Comparison of ENCODE assay signal across 33 cellular contexts in genomic region chr19:57907394-57907793, GRCh38.
"Had no signal": no experiment of that assay in that cellular context is flagged by ENCODE, and none has a peak within 500 bp of the region (broad histone marks: within the 10 kb centered on the region; RNA-seq: fewer than 3 reads in every experiment).

No MANE protein-coding gene starts in this region.

- H3K4me1 ChIP-seq: adrenal gland, ascending aorta, body of pancreas, breast epithelium had no signal

- H3K36me3 ChIP-seq: breast epithelium had no signal

- ATAC-seq: activated naive CD4-positive, alpha-beta T cell treated with anti-CD3 and anti-CD28 coated beads, Interleukin-2, amount 50 U/mL, for 72 hours; activated naive CD8-positive, alpha-beta T cell treated with anti-CD3 and anti-CD28 coated beads, Interleukin-2, amount 50 U/mL, for 24 hours; activated T-cell treated with anti-CD3 and anti-CD28 coated beads, Interleukin-2, amount 50 U/mL, for 4 hours; activated T-cell treated with anti-CD3 and anti-CD28 coated beads, Interleukin-2, amount 50 U/mL, for 72 hours; activated T-helper 17 cell treated with anti-CD3 and anti-CD28 coated beads, Interleukin-2, amount 50 U/mL, for 72 hours; body of pancreas had no signal

- H3K27me3 ChIP-seq: adrenal gland, ascending aorta, body of pancreas, brain microvascular endothelial cell, breast epithelium, cardiac muscle cell had no signal

- H3K9me3 ChIP-seq: adrenal gland had no signal

- DNase-seq: activated effector memory CD4-positive, alpha-beta T cell treated with anti-CD3 and anti-CD28 coated beads, Interleukin-2, amount 50 U/mL, for 16 hours; activated effector memory CD4-positive, alpha-beta T cell treated with Interleukin-2 at 50 U/mL for 16 hours; activated gamma-delta T cell; activated gamma-delta T cell treated with Interleukin-2 at 50 U/mL for 16 hours; activated naive CD4-positive, alpha-beta T cell; activated naive CD4-positive, alpha-beta T cell treated with anti-CD3 and anti-CD28 coated beads for 36 hours; activated naive CD4-positive, alpha-beta T cell treated with anti-CD3 and anti-CD28 coated beads, Interleukin-2, amount 10 ng/mL, durations not matched to agents 7 days and 5 days; activated naive CD4-positive, alpha-beta T cell treated with anti-CD3 and anti-CD28 coated beads, Interleukin-2, amount 50 U/mL, for 16 hours; activated naive CD4-positive, alpha-beta T cell treated with Interleukin-2 at 50 U/mL for 16 hours; activated naive CD8-positive, alpha-beta T cell treated with anti-CD3 and anti-CD28 coated beads for 36 hours; activated naive CD8-positive, alpha-beta T cell treated with anti-CD3 and anti-CD28 coated beads, Interleukin-2, amount 10 ng/mL, durations not matched to agents 7 days and 5 days; activated naive CD8-positive, alpha-beta T cell treated with anti-CD3 and anti-CD28 coated beads, Interleukin-2, amount 50 U/mL, for 24 hours; activated T-cell treated with anti-CD3 and anti-CD28 coated beads for 4 hours; activated T-cell treated with anti-CD3 and anti-CD28 coated beads, Interleukin-2, amount 50 U/mL, for 1 hour; activated T-cell treated with anti-CD3 and anti-CD28 coated beads, Interleukin-2, amount 50 U/mL, for 24 hours; activated T-cell treated with anti-CD3 and anti-CD28 coated beads, Interleukin-2, amount 50 U/mL, for 4 hours; activated T-cell treated with anti-CD3 and anti-CD28 coated beads, Interleukin-2, amount 50 U/mL, for 48 hours; activated T-cell treated with anti-CD3 and anti-CD28 coated beads, Interleukin-2, amount 50 U/mL, for 72 hours; adrenal gland; amniotic stem cell; amygdala; anterior cingulate cortex; aorta; body of pancreas; brain microvascular endothelial cell; caudate nucleus; central memory CD4-positive, alpha-beta T cell; cerebellar nuclear complex had no signal

- H3K27ac ChIP-seq: adrenal gland, ascending aorta, body of pancreas, brain microvascular endothelial cell, breast epithelium, cardiac muscle cell had no signal

- H3K4me3 ChIP-seq: adrenal gland, ascending aorta, body of pancreas, breast epithelium, cardiac muscle cell had no signal
